1 cellular context compared by ENCODE assay signal in the genomic region with DNA sequence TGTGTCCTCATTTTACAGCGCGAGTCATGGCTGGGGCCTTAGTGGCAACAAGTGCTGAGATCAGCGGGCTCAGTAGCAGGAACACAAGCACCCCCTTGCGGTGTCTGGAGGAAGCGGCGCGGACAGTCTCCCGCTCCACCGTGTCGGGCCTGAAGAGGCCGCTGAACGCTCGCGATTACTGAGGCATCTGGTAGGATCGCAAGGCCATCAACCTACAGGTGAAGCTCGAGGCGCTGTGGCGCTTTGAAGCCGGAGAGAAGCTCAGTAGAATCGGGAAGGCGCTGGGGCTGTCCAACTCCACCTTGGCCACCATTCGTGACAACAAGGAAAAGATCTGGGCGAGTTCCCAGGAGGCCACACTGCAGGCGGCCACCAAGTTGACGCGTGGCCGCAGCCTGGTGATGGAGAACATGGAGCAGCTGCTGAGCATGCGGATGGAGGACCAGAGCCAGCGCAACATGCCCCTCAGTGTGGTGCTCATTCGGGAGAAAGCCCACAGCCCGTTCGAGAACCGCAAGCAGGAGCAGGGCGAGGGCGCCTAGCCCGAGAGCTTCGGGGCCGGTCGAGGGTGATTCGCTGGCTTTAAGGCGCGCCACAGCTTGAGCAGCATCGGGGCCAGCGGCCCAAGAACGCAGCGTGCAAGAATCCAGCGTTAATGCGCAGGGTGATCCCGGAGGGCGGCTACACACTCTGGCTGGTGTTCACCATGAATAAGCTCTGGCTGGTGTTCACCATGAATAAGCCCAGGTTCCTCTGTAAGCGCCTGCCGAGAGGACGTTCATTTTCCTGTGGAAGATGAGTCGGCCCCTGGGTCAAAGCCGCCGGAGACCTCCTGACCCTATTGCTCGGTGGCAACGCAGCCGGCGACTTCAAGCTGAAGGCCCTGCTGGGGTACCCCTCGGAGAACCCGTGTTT.
TF ChIP-seq lines count a peak whose summit lies in the region.

No MANE protein-coding gene starts in this region.

TF ChIP-seq in H1, 55 proteins besides CTCF, POLR2A, EP300 and RAD21 (continued from another document):
- TF ChIP-seq BRCA1 (IDR thresholded peaks at IDR 0.05; ENCODE audit: low read depth, low read length) = peak; percentile 45; the same call in 1 of the 2 replicates
- TF ChIP-seq SUZ12 (IDR thresholded peaks at IDR 0.05; ENCODE audit: low read length) = no peak
- 0 out of 2 replicates have a peak, but pooled peaks have one; percentile 74 for TF ChIP-seq TCF12 (IDR thresholded peaks at IDR 0.05; ENCODE audit: low read depth, low read length)
